8 cellular contexts compared by ENCODE assay signal in genomic region chr3:32817561-32818430, GRCh38. TPM values are rescaled to one million over a fixed set of nuclear protein-coding genes. Genes with fewer than 3 reads are reported as not detected.
DNase-seq lines count a peak whose midpoint lies in the region; ATAC-seq and TF ChIP-seq lines count a peak whose summit lies in the region.

Gene TRIM71, plus strand, starts transcription at chr3:32817997. Its CDS starts 84 bp downstream, at chr3:32818081.

- no peak for ATAC-seq in HG03196 (IDR thresholded peaks at IDR 0.05; ENCODE audit: unreplicated experiment)

- H3K27me3 Mint-ChIP-seq in endothelial cell (ENCODE audit: unreplicated experiment) (peaks cover 21% of the 10 kb centered on the region), osteocyte (ENCODE audit: unreplicated experiment) (peaks cover 75% of the 10 kb centered on the region)

- H3K9ac ChIP-seq in NT2/D1 (ENCODE audit: insufficient read length, low read depth): peak within 1 kb of the TSS; percentile 83

- TF ChIP-seq CTCF in endothelial cell (IDR thresholded peaks at IDR 0.05; ENCODE audit: unreplicated experiment): no peak
- no peak for TF ChIP-seq CTCF in osteocyte (IDR thresholded peaks at IDR 0.05)

- peaks cover 58% of the 10 kb centered on the region for H3K4me1 Mint-ChIP-seq in endothelial cell (ENCODE audit: unreplicated experiment)
- peaks cover 24% of the 10 kb centered on the region for H3K4me1 Mint-ChIP-seq in osteocyte (ENCODE audit: unreplicated experiment)

- peaks cover 50% of the 10 kb centered on the region for H3K36me3 ChIP-seq in NT2/D1 (ENCODE audit: insufficient read depth, insufficient read length, low read length)

- H3K27ac Mint-ChIP-seq in endothelial cell (ENCODE audit: unreplicated experiment) (peak within 1 kb of the TSS; percentile 84), osteocyte (ENCODE audit: unreplicated experiment) (no peak within 1 kb of the TSS)

- DNase-seq in DMS 273 (lab: John Stamatoyannopoulos, UW; ENCODE audit: unreplicated experiment) (peak; percentile 68), DMS 273 treated with DMSO at 0.1 percent for 48 hours (lab: John Stamatoyannopoulos, UW) (no peak), NT2/D1 (ENCODE audit: low read depth, low spot score) (no peak), endothelial cell (ENCODE audit: low spot score) (peak; percentile 43), osteocyte (ENCODE audit: extremely low spot score, unreplicated experiment) (no peak), COLO829 (ENCODE audit: low spot score) (no peak), H4 (ENCODE audit: low spot score) (no peak)

- H3K4me3 Mint-ChIP-seq in endothelial cell (ENCODE audit: unreplicated experiment) (peak within 1 kb of the TSS; percentile 99), osteocyte (ENCODE audit: unreplicated experiment) (peak within 1 kb of the TSS; percentile 80)

- peaks cover 35% of the 10 kb centered on the region; the same call in 1 of the 2 replicates for H3K9me3 ChIP-seq in NT2/D1 (ENCODE audit: insufficient read depth, low read length)

- peak within 1 kb of the TSS; percentile 91 for H3K4me3 ChIP-seq in NT2/D1 (ENCODE audit: insufficient read length, low read depth)

- H3K36me3 Mint-ChIP-seq in endothelial cell (ENCODE audit: low read depth, unreplicated experiment) (peaks cover 21% of the 10 kb centered on the region), osteocyte (ENCODE audit: unreplicated experiment) (peaks cover 6% of the 10 kb centered on the region)

- H3K9me3 Mint-ChIP-seq in endothelial cell (ENCODE audit: unreplicated experiment): no peaks in the 10 kb centered on the region
- no peaks in the 10 kb centered on the region for H3K9me3 Mint-ChIP-seq in osteocyte (ENCODE audit: unreplicated experiment)

- H3K27me3 ChIP-seq in NT2/D1 (ENCODE audit: insufficient read depth, insufficient read length): no peaks in the 10 kb centered on the region

- peaks cover 3% of the 10 kb centered on the region for H3K4me1 ChIP-seq in NT2/D1 (ENCODE audit: insufficient read depth, insufficient read length)

RNA-seq across cellular contexts. Expression of gene TRIM71, which starts in this region (rescaled TPM):
- 74.0 TPM for total RNA-seq in endothelial cell (ENCODE audit: unreplicated experiment)
- total RNA-seq in osteocyte: 0.05 TPM in 1 of 2 replicates, not detected in the other
- 0.02 TPM in 1 of 2 replicates, not detected in the other for total RNA-seq in H4 (2014; rRNA removed; shearing (Covaris generic))

Comparison
In these comparisons a context has a peak if more than half of its experiments do, and no peak if none do; other contexts are left out.
1. RNA of gene TRIM71 (total RNA-seq): 74.0 TPM in endothelial cell (single experiment); 0.02 TPM in H4 and 0.05 TPM in osteocyte; every median in the first group is over 10 times any median in the second.
2. DNase-seq: peak in DMS 273 (single experiment) and endothelial cell (single experiment); none in DMS 273 treated with DMSO at 0.1 percent for 48 hours (single experiment), NT2/D1 (single experiment), osteocyte (single experiment), COLO829 (single experiment) and H4 (single experiment).